ENCODE assay signal across 9 cellular contexts in the genomic region with DNA sequence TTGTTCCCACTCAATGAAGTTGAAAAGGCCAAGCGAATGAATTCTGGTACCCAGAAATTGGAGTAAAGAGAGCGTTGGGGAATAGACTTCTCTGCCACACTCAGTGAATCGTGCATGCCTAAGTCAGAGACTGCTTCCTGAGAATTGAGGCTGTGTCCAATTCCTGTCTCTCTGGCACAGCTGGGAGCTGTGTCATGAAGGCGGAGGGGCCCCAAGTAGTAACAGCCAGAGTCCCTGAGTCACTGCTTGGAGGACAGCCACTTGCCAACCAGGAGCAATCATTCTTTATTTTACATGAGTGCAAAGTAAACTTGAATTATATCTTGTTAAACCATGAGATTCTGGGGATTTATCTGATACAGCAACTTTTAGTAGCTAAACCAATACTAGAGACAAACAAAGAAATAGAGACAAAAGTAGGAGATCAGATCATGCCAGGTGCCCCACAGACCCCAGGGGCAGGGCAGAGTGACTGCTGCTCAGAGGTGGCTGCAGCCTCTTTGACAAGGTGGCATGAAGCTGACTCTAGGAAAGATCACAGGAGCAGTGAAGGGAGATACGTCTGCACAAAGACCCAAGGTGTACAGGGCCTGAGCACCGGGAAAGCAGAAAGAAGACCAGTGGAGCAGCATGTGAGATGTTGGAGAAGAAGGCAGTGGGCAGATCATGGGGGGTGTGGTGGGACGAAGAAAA.
DNase-seq lines count a peak whose midpoint lies in the region; ATAC-seq and TF ChIP-seq lines count a peak whose summit lies in the region.
"Had no signal": no experiment of that assay in that cellular context is flagged by ENCODE, and none has a peak within 500 bp of the region (broad histone marks: within the 10 kb centered on the region; RNA-seq: fewer than 3 reads in every experiment).

No MANE protein-coding gene starts in this region.

- H3K18ac ChIP-seq in IMR-90 (ENCODE audit: low read depth, low read length) (no peak overlapping the region), mesenchymal stem cell (ENCODE audit: low read depth in 1 of 2, low read length in 2 of 2) (no peak overlapping the region)

- H2BK12ac ChIP-seq in mesenchymal stem cell (ENCODE audit: low read length in 2 of 2): peak overlapping the region; percentile 6 to 59

- H3K4me3 ChIP-seq in IMR-90 (ENCODE audit: insufficient read depth, low read depth, low read length) (no peak overlapping the region), coronary artery (no peak overlapping the region), mesenchymal stem cell (ENCODE audit: insufficient read depth in 1 of 2, low read depth in 1 of 2, low read length in 2 of 2) (no peak overlapping the region)
- H3K4me3 ChIP-seq: BLaER1 treated with 17β-estradiol and CSF1 and Interleukin-3, amounts not matched to agents 10 nM and 100 nM had no signal

- no peaks in the 10 kb centered on the region for H3K9me3 ChIP-seq in IMR-90 (ENCODE audit: control insufficient read depth, insufficient read depth, low read length)
- H3K9me3 ChIP-seq in mesenchymal stem cell (ENCODE audit: control insufficient read depth, low read length): no peaks in the 10 kb centered on the region
- H3K9me3 ChIP-seq: BLaER1 treated with 17β-estradiol and CSF1 and Interleukin-3, amounts not matched to agents 10 nM and 100 nM had no signal

- no TSS peak for BruUV-seq in IMR-90 (replicated peaks; lab: Mats Ljungman, UMichigan)

- no peak overlapping the region for H4K5ac ChIP-seq in IMR-90 (ENCODE audit: low read depth, low read length)

- H3K14ac ChIP-seq in IMR-90 (replicated peaks; ENCODE audit: low read depth, low read length) (no peak overlapping the region), mesenchymal stem cell (ENCODE audit: low read length in 2 of 2) (no peak overlapping the region)

- CTCF ChIA-PET in IMR-90 (lab: Yijun Ruan, JAX): no interaction called here

- H2BK120ac ChIP-seq in IMR-90 (ENCODE audit: low read depth, low read length): no peak overlapping the region
- no peak overlapping the region for H2BK120ac ChIP-seq in mesenchymal stem cell (ENCODE audit: low read depth, low read length)

- H3K27ac ChIP-seq in 22Rv1: peak overlapping the region; percentile 75
- H3K27ac ChIP-seq in IMR-90 (ENCODE audit: insufficient read depth, low read length): no peak overlapping the region
- no peak overlapping the region for H3K27ac ChIP-seq in coronary artery
- no peak overlapping the region for H3K27ac ChIP-seq in mesenchymal stem cell (ENCODE audit: low read length, poor library complexity, severe bottlenecking)
- H3K27ac ChIP-seq: BLaER1 treated with 17β-estradiol and CSF1 and Interleukin-3, amounts not matched to agents 10 nM and 100 nM had no signal

- H3K4me1 ChIP-seq in IMR-90 (ENCODE audit: control insufficient read depth, insufficient read depth, low read length) (no peaks in the 10 kb centered on the region), mesenchymal stem cell (ENCODE audit: control insufficient read depth, insufficient read depth, low read depth, low read length) (peaks cover 4% of the 10 kb centered on the region)

- H2BK5ac ChIP-seq in IMR-90 (ENCODE audit: low read depth, low read length, poor library complexity, severe bottlenecking): no peak overlapping the region
- H2BK5ac ChIP-seq in mesenchymal stem cell (ENCODE audit: low read depth, low read length, poor library complexity, severe bottlenecking): no peak overlapping the region

- TF ChIP-seq RAD21 in IMR-90 (IDR thresholded peaks at IDR 0.05; ENCODE audit: low read length): no peak

- ATAC-seq in IMR-90 (ENCODE audit: low read depth) (peak; percentile 32), HG03095 (IDR thresholded peaks at IDR 0.05; ENCODE audit: unreplicated experiment) (no peak), sciatic nerve (no peak)

- H3K27me3 ChIP-seq in IMR-90 (ENCODE audit: control insufficient read depth, insufficient read depth, low read length) (no peaks in the 10 kb centered on the region), mesenchymal stem cell (ENCODE audit: control insufficient read depth in 1 of 2, insufficient read depth in 1 of 2, low read length in 2 of 2) (peaks cover 9 to 33% of the 10 kb centered on the region in 2 experiments)
- H3K27me3 ChIP-seq: BLaER1 treated with 17β-estradiol and CSF1 and Interleukin-3, amounts not matched to agents 10 nM and 100 nM had no signal

- H3K56ac ChIP-seq in IMR-90 (ENCODE audit: extremely low read depth, insufficient read depth, low read length): no peak overlapping the region

- H3K79me1 ChIP-seq in IMR-90 (ENCODE audit: low read depth in 1 of 2, low read length in 2 of 2) (no peaks in the 10 kb centered on the region), mesenchymal stem cell (replicated peaks; ENCODE audit: low read length, poor library complexity, severe bottlenecking) (no peaks in the 10 kb centered on the region)

- H3K4me2 ChIP-seq in IMR-90 (ENCODE audit: low read depth, low read length) (no peak overlapping the region), mesenchymal stem cell (ENCODE audit: low read length, poor library complexity, severe bottlenecking) (no peak overlapping the region)
- H3K4me2 ChIP-seq: BLaER1 treated with 17β-estradiol and CSF1 and Interleukin-3, amounts not matched to agents 10 nM and 100 nM had no signal

- H2AK5ac ChIP-seq in IMR-90 (ENCODE audit: low read depth, low read length) (no peak overlapping the region), mesenchymal stem cell (ENCODE audit: low read length, severe bottlenecking) (no peak overlapping the region)

- no peaks in the 10 kb centered on the region for H4K20me1 ChIP-seq in IMR-90 (ENCODE audit: insufficient read depth, low read length)
- H4K20me1 ChIP-seq: BLaER1 treated with 17β-estradiol and CSF1 and Interleukin-3, amounts not matched to agents 10 nM and 100 nM had no signal

- intact Hi-C loops in IMR-90 (cut with micrococcal nuclease): no loop called here
- intact Hi-C loops in sciatic nerve (cut with DNase I): no loop called here

- no peak overlapping the region for H3K9ac ChIP-seq in IMR-90 (ENCODE audit: low read depth, low read length)
- H3K9ac ChIP-seq in mesenchymal stem cell (ENCODE audit: low read length): no peak overlapping the region
- H3K9ac ChIP-seq: BLaER1 treated with 17β-estradiol and CSF1 and Interleukin-3, amounts not matched to agents 10 nM and 100 nM had no signal

- WGBS in IMR-90 (ENCODE audit: extremely low coverage in 2 of 2, insufficient read length in 1 of 2), 2 experiments: 58% methylated on average over 2 of the region's 7 CpGs; no CpG with 5 or more reads in 1 of the 2 experiments
- WGBS in mesenchymal stem cell: 69% methylated on average over 7 of the region's 7 CpGs

- H4K8ac ChIP-seq in IMR-90 (ENCODE audit: low read depth in 2 of 2, low read length in 2 of 2) (no peak overlapping the region), mesenchymal stem cell (ENCODE audit: low read length) (no peak overlapping the region)

- no peaks in the 10 kb centered on the region for H3K36me3 ChIP-seq in IMR-90 (ENCODE audit: control insufficient read depth, insufficient read depth, low read length)
- H3K36me3 ChIP-seq in mesenchymal stem cell (ENCODE audit: control insufficient read depth in 1 of 2, insufficient read depth in 2 of 2, low read depth in 1 of 2, low read length in 2 of 2): no peaks in the 10 kb centered on the region
- H3K36me3 ChIP-seq: BLaER1 treated with 17β-estradiol and CSF1 and Interleukin-3, amounts not matched to agents 10 nM and 100 nM had no signal

- POLR2A ChIA-PET in IMR-90 (lab: Charles Lee; ENCODE audit: unreplicated experiment): no interaction called here

- H3K9me1 ChIP-seq in IMR-90 (ENCODE audit: insufficient read depth, low read length): peaks cover 3% of the 10 kb centered on the region; the same call in 1 of the 2 replicates

- H3K4ac ChIP-seq in IMR-90 (ENCODE audit: low read depth, low read length): no peak overlapping the region
- H3K4ac ChIP-seq in mesenchymal stem cell (ENCODE audit: low read depth in 1 of 2, low read length in 2 of 2): peak overlapping the region in 1 of 2 experiments; percentile 5

- no peak overlapping the region for H2AK9ac ChIP-seq in IMR-90 (replicated peaks; ENCODE audit: low read depth, low read length, poor library complexity)

- H2BK15ac ChIP-seq in IMR-90 (ENCODE audit: low read depth, low read length) (no peak overlapping the region), mesenchymal stem cell (ENCODE audit: low read depth, poor library complexity, severe bottlenecking) (no peak overlapping the region)

- H2BK20ac ChIP-seq in IMR-90 (ENCODE audit: low read depth, low read length): no peak overlapping the region

- DNase-seq in IMR-90 (peak; percentile 34), coronary artery (ENCODE audit: low spot score) (peak; percentile 67), mesenchymal stem cell (peak; percentile 61), RPMI8226 (no peak), G401 (ENCODE audit: low spot score) (no peak), sciatic nerve (ENCODE audit: low spot score) (no peak)

- H3K23ac ChIP-seq in IMR-90 (ENCODE audit: low read depth, low read length) (no peak overlapping the region), mesenchymal stem cell (ENCODE audit: low read length in 2 of 2) (peak overlapping the region in 1 of 2 experiments; percentile 62)

- TF ChIP-seq CTCF in 22Rv1 (IDR thresholded peaks at IDR 0.05) (no peak), IMR-90 (conservative IDR thresholded peaks at IDR 0.05; ENCODE audit: low read depth, low read length) (no peak), coronary artery (IDR thresholded peaks at IDR 0.05) (no peak)

- H2AFZ ChIP-seq in IMR-90 (replicated peaks; ENCODE audit: low read length, poor library complexity) (no peak overlapping the region), mesenchymal stem cell (ENCODE audit: low read depth, low read length) (no peak overlapping the region)

- in situ Hi-C loops in IMR-90 (cut with MboI; ENCODE audit: low sequenced_read_pairs): no loop called here
- in situ Hi-C loops in G401 (cut with HindIII; ENCODE audit: low sequenced_read_pairs): no loop called here

- no peak overlapping the region for H4K91ac ChIP-seq in IMR-90 (ENCODE audit: insufficient read depth, low read depth, low read length)
- no peak overlapping the region for H4K91ac ChIP-seq in mesenchymal stem cell (ENCODE audit: low read length)

- dilution Hi-C loops in IMR-90 (cut with HindIII; ENCODE audit: low sequenced_read_pairs, unreplicated experiment): no loop called here

- no peak for TF ChIP-seq POLR2A in IMR-90 (IDR thresholded peaks at IDR 0.05; ENCODE audit: low read depth, low read length)

TF ChIP-seq in IMR-90, 13 proteins besides CTCF, POLR2A, EP300 and RAD21:
- TF ChIP-seq USF2 (IDR thresholded peaks at IDR 0.05; ENCODE audit: low read depth, low read length) (no peak), MXI1 (IDR thresholded peaks at IDR 0.05; ENCODE audit: borderline replicate concordance, low read depth, low read length) (no peak), BHLHE40 (IDR thresholded peaks at IDR 0.05; ENCODE audit: low read depth, low read length) (no peak), CEBPB (IDR thresholded peaks at IDR 0.05; ENCODE audit: low read depth, low read length) (no peak)

Comparison
In these comparisons a context has a peak if more than half of its experiments do, and no peak if none do; other contexts are left out.
1. DNase-seq: peak in IMR-90 (single experiment), coronary artery (single experiment) and mesenchymal stem cell (single experiment); none in RPMI8226 (single experiment), G401 (single experiment) and sciatic nerve (single experiment).